Comparison of ENCODE assay signal across 1 cellular context in the genomic region with DNA sequence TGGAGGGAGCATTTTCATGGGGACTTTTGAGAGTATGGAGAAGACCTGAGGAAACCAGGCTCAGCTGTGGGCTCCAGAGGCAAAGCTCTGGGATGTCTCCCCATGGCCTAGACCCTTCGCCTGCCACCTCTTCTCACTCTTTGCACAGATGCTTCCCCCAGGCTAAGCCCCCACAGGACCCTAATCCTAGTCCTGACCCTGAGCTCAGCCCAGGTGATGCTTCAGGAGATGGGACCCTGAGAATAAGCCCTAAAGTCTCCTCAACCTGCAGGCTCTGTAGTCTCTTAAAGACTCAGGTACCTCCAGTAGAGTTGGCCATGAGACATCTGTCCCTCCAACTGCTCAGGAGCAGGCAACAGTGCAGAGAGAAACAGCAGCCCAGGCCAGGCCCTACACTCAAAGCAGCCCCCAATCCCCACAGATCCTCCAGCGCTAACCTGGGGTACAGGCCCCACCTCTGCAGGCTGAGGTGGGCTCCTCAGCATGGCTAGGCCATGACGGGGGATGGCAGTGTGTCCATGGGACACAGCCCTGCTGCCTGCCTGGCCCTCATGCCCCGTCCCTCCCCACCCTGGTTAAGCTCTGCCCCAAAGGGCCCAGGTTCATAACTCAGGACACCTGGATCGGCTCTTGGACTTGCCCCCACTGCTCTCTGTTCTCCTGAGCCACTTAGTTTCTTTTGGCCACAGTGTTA.
TF ChIP-seq lines count a peak whose summit lies in the region.

No MANE protein-coding gene starts in this region.

TF ChIP-seq in IMR-90, 13 proteins besides CTCF, POLR2A, EP300 and RAD21:
- TF ChIP-seq MAFK (IDR thresholded peaks at IDR 0.05; ENCODE audit: low read depth, low read length) (no peak), SMC3 (IDR thresholded peaks at IDR 0.05; ENCODE audit: low read depth, low read length) (no peak), NFE2L2 (IDR thresholded peaks at IDR 0.05; ENCODE audit: low read depth, low read length) (no peak), RCOR1 (IDR thresholded peaks at IDR 0.05; ENCODE audit: insufficient replicate concordance, low read length) (no peak), CEBPB (IDR thresholded peaks at IDR 0.05; ENCODE audit: low read depth, low read length) (no peak), FOS (IDR thresholded peaks at IDR 0.05; ENCODE audit: low read depth, low read length) (no peak), RFX5 (IDR thresholded peaks at IDR 0.05; ENCODE audit: low read depth, low read length) (no peak), BHLHE40 (IDR thresholded peaks at IDR 0.05; ENCODE audit: low read depth, low read length) (no peak), MAZ (IDR thresholded peaks at IDR 0.05; ENCODE audit: borderline replicate concordance, low read depth, low read length) (no peak), CHD1 (IDR thresholded peaks at IDR 0.05; ENCODE audit: low read depth, low read length) (no peak), MXI1 (IDR thresholded peaks at IDR 0.05; ENCODE audit: borderline replicate concordance, low read depth, low read length) (no peak)
- TF ChIP-seq, protein P1, sequence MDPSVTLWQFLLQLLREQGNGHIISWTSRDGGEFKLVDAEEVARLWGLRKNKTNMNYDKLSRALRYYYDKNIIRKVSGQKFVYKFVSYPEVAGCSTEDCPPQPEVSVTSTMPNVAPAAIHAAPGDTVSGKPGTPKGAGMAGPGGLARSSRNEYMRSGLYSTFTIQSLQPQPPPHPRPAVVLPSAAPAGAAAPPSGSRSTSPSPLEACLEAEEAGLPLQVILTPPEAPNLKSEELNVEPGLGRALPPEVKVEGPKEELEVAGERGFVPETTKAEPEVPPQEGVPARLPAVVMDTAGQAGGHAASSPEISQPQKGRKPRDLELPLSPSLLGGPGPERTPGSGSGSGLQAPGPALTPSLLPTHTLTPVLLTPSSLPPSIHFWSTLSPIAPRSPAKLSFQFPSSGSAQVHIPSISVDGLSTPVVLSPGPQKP (IDR thresholded peaks at IDR 0.05; ENCODE audit: borderline replicate concordance, low read depth, low read length): no peak
- TF ChIP-seq, protein P2, sequence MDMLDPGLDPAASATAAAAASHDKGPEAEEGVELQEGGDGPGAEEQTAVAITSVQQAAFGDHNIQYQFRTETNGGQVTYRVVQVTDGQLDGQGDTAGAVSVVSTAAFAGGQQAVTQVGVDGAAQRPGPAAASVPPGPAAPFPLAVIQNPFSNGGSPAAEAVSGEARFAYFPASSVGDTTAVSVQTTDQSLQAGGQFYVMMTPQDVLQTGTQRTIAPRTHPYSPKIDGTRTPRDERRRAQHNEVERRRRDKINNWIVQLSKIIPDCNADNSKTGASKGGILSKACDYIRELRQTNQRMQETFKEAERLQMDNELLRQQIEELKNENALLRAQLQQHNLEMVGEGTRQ (IDR thresholded peaks at IDR 0.05; ENCODE audit: low read depth, low read length): no peak
